Comparison of ENCODE assay signal across 1 cellular context in genomic region chr2:144498215-144498614, GRCh38.
TF ChIP-seq lines count a peak whose summit lies in the region.

No MANE protein-coding gene starts in this region.

TF ChIP-seq in K562, 482 proteins besides CTCF, POLR2A, EP300 and RAD21 (continued from another document):
- TF ChIP-seq NKRF (IDR thresholded peaks at IDR 0.05; ENCODE audit: borderline replicate concordance), result no peak
- peak; percentile 61 for TF ChIP-seq ZFP36 (IDR thresholded peaks at IDR 0.05; ENCODE audit: low read depth, low read length, partially characterized antibody)
- peak; percentile 100 for TF ChIP-seq ZBTB33 (CRISPR knock-in tag; IDR thresholded peaks at IDR 0.05)
- TF ChIP-seq GTF2B (IDR thresholded peaks at IDR 0.05; ENCODE audit: extremely low read depth, insufficient read length), result no peak
